8 cellular contexts compared by ENCODE assay signal in the genomic region with DNA sequence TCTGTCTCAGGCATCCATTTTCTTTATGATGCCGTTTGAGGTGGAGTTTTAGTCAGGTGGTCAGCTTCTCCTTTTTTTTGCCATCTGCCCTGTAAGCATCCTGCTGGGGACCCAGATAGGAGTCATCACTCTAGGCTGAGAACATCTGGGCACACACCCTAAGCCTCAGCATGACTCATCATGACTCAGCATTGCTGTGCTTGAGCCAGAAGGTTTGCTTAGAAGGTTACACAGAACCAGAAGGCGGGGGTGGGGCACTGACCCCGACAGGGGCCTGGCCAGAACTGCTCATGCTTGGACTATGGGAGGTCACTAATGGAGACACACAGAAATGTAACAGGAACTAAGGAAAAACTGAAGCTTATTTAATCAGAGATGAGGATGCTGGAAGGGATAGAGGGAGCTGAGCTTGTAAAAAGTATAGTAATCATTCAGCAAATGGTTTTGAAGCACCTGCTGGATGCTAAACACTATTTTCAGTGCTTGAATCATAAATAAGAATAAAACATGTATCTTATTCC. TPM values are rescaled to one million over a fixed set of nuclear protein-coding genes. Genes with fewer than 3 reads are reported as not detected.
DNase-seq lines count a peak whose midpoint lies in the region; ATAC-seq and TF ChIP-seq lines count a peak whose summit lies in the region.

No MANE protein-coding gene starts in this region.

- no peak overlapping the region for H3K27ac ChIP-seq in colonic mucosa

- DNase-seq in DMS53 treated with DMSO at 0.1 percent for 48 hours (lab: John Stamatoyannopoulos, UW; ENCODE audit: unreplicated experiment) (peak; percentile 89), NOMO-1 treated with DMSO at 0.1 percent for 48 hours (lab: John Stamatoyannopoulos, UW; ENCODE audit: unreplicated experiment) (peak; percentile 65), colonic mucosa (peak; percentile 21), myocyte (ENCODE audit: low read depth) (peak; percentile 93), NCI-H187 (lab: John Stamatoyannopoulos, UW) (no peak), NCI-H446 treated with DMSO at 0.1 percent for 48 hours (lab: John Stamatoyannopoulos, UW) (no peak)

- intact Hi-C loops in colonic mucosa (cut with DNase I) = no loop called here

- no peaks in the 10 kb centered on the region for H3K27me3 ChIP-seq in colonic mucosa

- no peak overlapping the region for H3K4me3 ChIP-seq in colonic mucosa

- no peaks in the 10 kb centered on the region for H3K4me1 ChIP-seq in colonic mucosa

- no peak for TF ChIP-seq CTCF in colonic mucosa (IDR thresholded peaks at IDR 0.05)

- no peak overlapping the region for H3K9ac ChIP-seq in colonic mucosa (ENCODE audit: low read depth in 2 of 2, low read length in 2 of 2)

- H3K9me3 ChIP-seq in colonic mucosa = no peaks in the 10 kb centered on the region

- peak; percentile 96 for ATAC-seq in GM18909 (IDR thresholded peaks at IDR 0.05; ENCODE audit: poor library complexity, unreplicated experiment)
- ATAC-seq in HG02981 (IDR thresholded peaks at IDR 0.05; ENCODE audit: unreplicated experiment) = peak; percentile 95

- no peaks in the 10 kb centered on the region for H3K36me3 ChIP-seq in colonic mucosa

RNA-seq across cellular contexts. Expression of gene HBE1, which starts 10.9 kb away (rescaled TPM):
- 1 to 10 TPM in 1 of 2 donors, not detected in 1; 4.0 TPM for total RNA-seq in colonic mucosa
- total RNA-seq in myocyte = not detected in 2 replicates
- not detected for polyA plus RNA-seq in myocyte (2012)

RNA-seq across cellular contexts. Expression of gene OR51B4, which starts 21.1 kb away (rescaled TPM):
- total RNA-seq in colonic mucosa = not detected
- total RNA-seq in myocyte = not detected in 2 replicates
- polyA plus RNA-seq in myocyte (2012) = not detected

RNA-seq across cellular contexts. Expression of gene HBG2, which starts 26.1 kb away (rescaled TPM):
- total RNA-seq in colonic mucosa = 10 to 100 TPM in 1 of 2 donors, not detected in 1; 14.9 TPM
- total RNA-seq in myocyte = not detected in 2 replicates
- not detected for polyA plus RNA-seq in myocyte (2012)

RNA-seq across cellular contexts. Expression of gene HBG1, which starts 31.0 kb away (rescaled TPM):
- total RNA-seq in colonic mucosa = 1 to 10 TPM in 1 of 2 donors, not detected in 1; 5.7 TPM
- total RNA-seq in myocyte = not detected in 2 replicates
- not detected for polyA plus RNA-seq in myocyte (2012)

RNA-seq across cellular contexts. Expression of gene OR51B2, which starts 43.5 kb away (rescaled TPM):
- total RNA-seq in colonic mucosa (not detected), myocyte (0.80 TPM in 1 of 2 replicates, not detected in the other)
- polyA plus RNA-seq in myocyte (2012) = not detected

Comparison
In these comparisons a context has a peak if more than half of its experiments do, and no peak if none do; other contexts are left out.
1. DNase-seq: peak in DMS53 treated with DMSO at 0.1 percent for 48 hours (single experiment), NOMO-1 treated with DMSO at 0.1 percent for 48 hours (single experiment), colonic mucosa (single experiment) and myocyte (single experiment); none in NCI-H187 (0 of 2) and NCI-H446 treated with DMSO at 0.1 percent for 48 hours (single experiment).